In the genomic region with DNA sequence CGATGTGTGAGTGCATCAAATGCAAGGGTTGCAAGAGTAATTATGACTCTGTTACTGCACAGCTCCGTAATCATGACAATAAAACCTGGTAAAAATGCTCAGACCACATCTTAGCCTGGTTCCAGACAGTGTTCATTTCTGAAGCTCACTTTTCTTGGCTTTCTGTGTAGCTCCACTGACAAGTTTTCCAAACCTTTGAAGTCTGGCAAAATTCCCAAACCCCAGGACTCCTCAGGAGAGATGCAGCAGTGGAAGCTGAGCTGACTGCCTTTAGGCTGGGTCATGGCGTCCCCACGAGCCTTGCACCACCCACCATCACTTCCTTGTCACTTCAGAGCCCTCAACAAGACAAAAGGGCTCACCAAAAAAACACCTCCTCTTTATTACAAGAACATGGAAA, we compare ENCODE assay signal across 19 cellular contexts.
"Had no signal": no experiment of that assay in that cellular context is flagged by ENCODE, and none has a peak within 500 bp of the region (broad histone marks: within the 10 kb centered on the region; RNA-seq: fewer than 3 reads in every experiment).

No MANE protein-coding gene starts in this region.

- ATAC-seq: activated CD8-positive, alpha-beta memory T cell treated with anti-CD3 and anti-CD28 coated beads, Interleukin-2, amount 10 ng/mL, durations not matched to agents 7 days and 5 days; WTC11 had no signal

- DNase-seq: activated CD4-positive, alpha-beta T cell treated with anti-CD3 and anti-CD28 coated beads for 48 hours; activated CD4-positive, alpha-beta T cell treated with anti-CD3 and anti-CD28 coated beads, Interleukin-2, amount 50 U/mL, for 48 hours; activated CD4-positive, CD25-positive, alpha-beta regulatory T cell treated with anti-CD3 and anti-CD28 coated beads, Interleukin-2, amount 50 U/mL, for 72 hours; activated CD8-positive, alpha-beta memory T cell treated with anti-CD3 and anti-CD28 coated beads, Interleukin-2, amount 10 ng/mL, durations not matched to agents 7 days and 5 days; activated effector memory CD4-positive, alpha-beta T cell treated with Interleukin-2 at 50 U/mL for 16 hours; activated naive CD4-positive, alpha-beta T cell; activated T-cell treated with anti-CD3 and anti-CD28 coated beads, Interleukin-2, amount 50 U/mL, for 24 hours; aorta; cerebellar nuclear complex; Karpas-422; NCI-H1048; NCI-H146; NCI-H187 treated with DMSO at 0.1 percent for 48 hours; NCI-H510A treated with DMSO at 0.1 percent for 48 hours; NCI-H69; NK-92 treated with Interleukin-12 subunit alpha and Interleukin-12 subunit beta, amount 100 ng/mL, for 24 hours; SHP77 treated with DMSO at 0.1 percent for 48 hours; T-helper 9 cell had no signal
